In genomic region chr1:83694449-83694848, GRCh38 we compare ENCODE assay signal across 1 cellular context.
TF ChIP-seq lines count a peak whose summit lies in the region.

No MANE protein-coding gene starts in this region.

TF ChIP-seq in GM23338, 12 proteins besides CTCF, POLR2A, EP300 and RAD21 (continued from another document):
- TF ChIP-seq, protein P1, sequence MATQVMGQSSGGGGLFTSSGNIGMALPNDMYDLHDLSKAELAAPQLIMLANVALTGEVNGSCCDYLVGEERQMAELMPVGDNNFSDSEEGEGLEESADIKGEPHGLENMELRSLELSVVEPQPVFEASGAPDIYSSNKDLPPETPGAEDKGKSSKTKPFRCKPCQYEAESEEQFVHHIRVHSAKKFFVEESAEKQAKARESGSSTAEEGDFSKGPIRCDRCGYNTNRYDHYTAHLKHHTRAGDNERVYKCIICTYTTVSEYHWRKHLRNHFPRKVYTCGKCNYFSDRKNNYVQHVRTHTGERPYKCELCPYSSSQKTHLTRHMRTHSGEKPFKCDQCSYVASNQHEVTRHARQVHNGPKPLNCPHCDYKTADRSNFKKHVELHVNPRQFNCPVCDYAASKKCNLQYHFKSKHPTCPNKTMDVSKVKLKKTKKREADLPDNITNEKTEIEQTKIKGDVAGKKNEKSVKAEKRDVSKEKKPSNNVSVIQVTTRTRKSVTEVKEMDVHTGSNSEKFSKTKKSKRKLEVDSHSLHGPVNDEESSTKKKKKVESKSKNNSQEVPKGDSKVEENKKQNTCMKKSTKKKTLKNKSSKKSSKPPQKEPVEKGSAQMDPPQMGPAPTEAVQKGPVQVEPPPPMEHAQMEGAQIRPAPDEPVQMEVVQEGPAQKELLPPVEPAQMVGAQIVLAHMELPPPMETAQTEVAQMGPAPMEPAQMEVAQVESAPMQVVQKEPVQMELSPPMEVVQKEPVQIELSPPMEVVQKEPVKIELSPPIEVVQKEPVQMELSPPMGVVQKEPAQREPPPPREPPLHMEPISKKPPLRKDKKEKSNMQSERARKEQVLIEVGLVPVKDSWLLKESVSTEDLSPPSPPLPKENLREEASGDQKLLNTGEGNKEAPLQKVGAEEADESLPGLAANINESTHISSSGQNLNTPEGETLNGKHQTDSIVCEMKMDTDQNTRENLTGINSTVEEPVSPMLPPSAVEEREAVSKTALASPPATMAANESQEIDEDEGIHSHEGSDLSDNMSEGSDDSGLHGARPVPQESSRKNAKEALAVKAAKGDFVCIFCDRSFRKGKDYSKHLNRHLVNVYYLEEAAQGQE (IDR thresholded peaks at IDR 0.05; ENCODE audit: unreplicated experiment), result no peak
- TF ChIP-seq, protein P2, sequence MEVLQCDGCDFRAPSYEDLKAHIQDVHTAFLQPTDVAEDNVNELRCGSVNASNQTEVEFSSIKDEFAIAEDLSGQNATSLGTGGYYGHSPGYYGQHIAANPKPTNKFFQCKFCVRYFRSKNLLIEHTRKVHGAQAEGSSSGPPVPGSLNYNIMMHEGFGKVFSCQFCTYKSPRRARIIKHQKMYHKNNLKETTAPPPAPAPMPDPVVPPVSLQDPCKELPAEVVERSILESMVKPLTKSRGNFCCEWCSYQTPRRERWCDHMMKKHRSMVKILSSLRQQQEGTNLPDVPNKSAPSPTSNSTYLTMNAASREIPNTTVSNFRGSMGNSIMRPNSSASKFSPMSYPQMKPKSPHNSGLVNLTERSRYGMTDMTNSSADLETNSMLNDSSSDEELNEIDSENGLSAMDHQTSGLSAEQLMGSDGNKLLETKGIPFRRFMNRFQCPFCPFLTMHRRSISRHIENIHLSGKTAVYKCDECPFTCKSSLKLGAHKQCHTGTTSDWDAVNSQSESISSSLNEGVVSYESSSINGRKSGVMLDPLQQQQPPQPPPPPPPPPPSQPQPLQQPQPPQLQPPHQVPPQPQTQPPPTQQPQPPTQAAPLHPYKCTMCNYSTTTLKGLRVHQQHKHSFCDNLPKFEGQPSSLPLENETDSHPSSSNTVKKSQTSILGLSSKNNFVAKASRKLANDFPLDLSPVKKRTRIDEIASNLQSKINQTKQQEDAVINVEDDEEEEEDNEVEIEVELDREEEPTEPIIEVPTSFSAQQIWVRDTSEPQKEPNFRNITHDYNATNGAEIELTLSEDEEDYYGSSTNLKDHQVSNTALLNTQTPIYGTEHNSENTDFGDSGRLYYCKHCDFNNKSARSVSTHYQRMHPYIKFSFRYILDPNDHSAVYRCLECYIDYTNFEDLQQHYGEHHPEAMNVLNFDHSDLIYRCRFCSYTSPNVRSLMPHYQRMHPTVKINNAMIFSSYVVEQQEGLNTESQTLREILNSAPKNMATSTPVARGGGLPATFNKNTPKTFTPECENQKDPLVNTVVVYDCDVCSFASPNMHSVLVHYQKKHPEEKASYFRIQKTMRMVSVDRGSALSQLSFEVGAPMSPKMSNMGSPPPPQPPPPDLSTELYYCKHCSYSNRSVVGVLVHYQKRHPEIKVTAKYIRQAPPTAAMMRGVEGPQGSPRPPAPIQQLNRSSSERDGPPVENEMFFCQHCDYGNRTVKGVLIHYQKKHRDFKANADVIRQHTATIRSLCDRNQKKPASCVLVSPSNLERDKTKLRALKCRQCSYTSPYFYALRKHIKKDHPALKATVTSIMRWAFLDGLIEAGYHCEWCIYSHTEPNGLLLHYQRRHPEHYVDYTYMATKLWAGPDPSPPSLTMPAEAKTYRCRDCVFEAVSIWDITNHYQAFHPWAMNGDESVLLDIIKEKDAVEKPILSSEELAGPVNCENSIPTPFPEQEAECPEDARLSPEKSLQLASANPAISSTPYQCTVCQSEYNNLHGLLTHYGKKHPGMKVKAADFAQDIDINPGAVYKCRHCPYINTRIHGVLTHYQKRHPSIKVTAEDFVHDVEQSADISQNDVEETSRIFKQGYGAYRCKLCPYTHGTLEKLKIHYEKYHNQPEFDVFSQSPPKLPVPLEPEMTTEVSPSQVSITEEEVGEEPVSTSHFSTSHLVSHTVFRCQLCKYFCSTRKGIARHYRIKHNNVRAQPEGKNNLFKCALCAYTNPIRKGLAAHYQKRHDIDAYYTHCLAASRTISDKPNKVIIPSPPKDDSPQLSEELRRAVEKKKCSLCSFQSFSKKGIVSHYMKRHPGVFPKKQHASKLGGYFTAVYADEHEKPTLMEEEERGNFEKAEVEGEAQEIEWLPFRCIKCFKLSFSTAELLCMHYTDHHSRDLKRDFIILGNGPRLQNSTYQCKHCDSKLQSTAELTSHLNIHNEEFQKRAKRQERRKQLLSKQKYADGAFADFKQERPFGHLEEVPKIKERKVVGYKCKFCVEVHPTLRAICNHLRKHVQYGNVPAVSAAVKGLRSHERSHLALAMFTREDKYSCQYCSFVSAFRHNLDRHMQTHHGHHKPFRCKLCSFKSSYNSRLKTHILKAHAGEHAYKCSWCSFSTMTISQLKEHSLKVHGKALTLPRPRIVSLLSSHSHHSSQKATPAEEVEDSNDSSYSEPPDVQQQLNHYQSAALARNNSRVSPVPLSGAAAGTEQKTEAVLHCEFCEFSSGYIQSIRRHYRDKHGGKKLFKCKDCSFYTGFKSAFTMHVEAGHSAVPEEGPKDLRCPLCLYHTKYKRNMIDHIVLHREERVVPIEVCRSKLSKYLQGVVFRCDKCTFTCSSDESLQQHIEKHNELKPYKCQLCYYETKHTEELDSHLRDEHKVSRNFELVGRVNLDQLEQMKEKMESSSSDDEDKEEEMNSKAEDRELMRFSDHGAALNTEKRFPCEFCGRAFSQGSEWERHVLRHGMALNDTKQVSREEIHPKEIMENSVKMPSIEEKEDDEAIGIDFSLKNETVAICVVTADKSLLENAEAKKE (CRISPR knock-in tag; IDR thresholded peaks at IDR 0.05), result no peak
- TF ChIP-seq EZH2 (IDR thresholded peaks at IDR 0.05; ENCODE audit: low read depth, unreplicated experiment) (no peak), ETS1 (IDR thresholded peaks at IDR 0.05) (no peak), STAT1 (IDR thresholded peaks at IDR 0.05; ENCODE audit: unreplicated experiment) (no peak), JUNB (IDR thresholded peaks at IDR 0.05; ENCODE audit: unreplicated experiment) (no peak), ZNF114 (CRISPR knock-in tag; IDR thresholded peaks at IDR 0.05) (no peak), CREB1 (CRISPR knock-in tag; IDR thresholded peaks at IDR 0.05; ENCODE audit: low read depth) (no peak), ZNF331 (CRISPR knock-in tag; IDR thresholded peaks at IDR 0.05; ENCODE audit: low read depth) (no peak), POLR2AphosphoS5 (IDR thresholded peaks at IDR 0.05; ENCODE audit: low read depth) (no peak)
